Comparison of ENCODE assay signal across 13 cellular contexts in genomic region chr6:75611011-75611701, GRCh38. TPM values are rescaled to one million over a fixed set of nuclear protein-coding genes. Genes with fewer than 3 reads are reported as not detected.
DNase-seq lines count a peak whose midpoint lies in the region; ATAC-seq lines count a peak whose summit lies in the region.
"Had no signal": no experiment of that assay in that cellular context is flagged by ENCODE, and none has a peak within 500 bp of the region (broad histone marks: within the 10 kb centered on the region; RNA-seq: fewer than 3 reads in every experiment).

No MANE protein-coding gene starts in this region.

- no peak for ATAC-seq in activated T-cell treated with anti-CD3 and anti-CD28 coated beads, Interleukin-2, amount 50 U/mL, for 72 hours (replicated peaks in 1 of 2)
- ATAC-seq in T-helper 17 cell (no peak), GM19351 (IDR thresholded peaks at IDR 0.05; ENCODE audit: unreplicated experiment) (no peak), HG02610 (IDR thresholded peaks at IDR 0.05; ENCODE audit: unreplicated experiment) (no peak)
- no peak for ATAC-seq in stimulated activated naive CD8-positive, alpha-beta T cell treated with anti-CD3 and anti-CD28 coated beads, Interleukin-15, amount 100 ng/mL, for 72 hours

- no peaks in the 10 kb centered on the region for H3K9me3 Mint-ChIP-seq in activated T-cell treated with anti-CD3 and anti-CD28 coated beads, Interleukin-2, amount 50 U/mL, for 72 hours
- H3K9me3 Mint-ChIP-seq in stimulated activated naive CD8-positive, alpha-beta T cell treated with anti-CD3 and anti-CD28 coated beads, Interleukin-15, amount 100 ng/mL, for 72 hours, result no peaks in the 10 kb centered on the region

- no peaks in the 10 kb centered on the region for H3K27me3 Mint-ChIP-seq in activated T-cell treated with anti-CD3 and anti-CD28 coated beads, Interleukin-2, amount 50 U/mL, for 72 hours (ENCODE audit: low read depth)
- no peaks in the 10 kb centered on the region for H3K27me3 Mint-ChIP-seq in T-helper 17 cell
- H3K27me3 Mint-ChIP-seq in stimulated activated naive CD8-positive, alpha-beta T cell treated with anti-CD3 and anti-CD28 coated beads, Interleukin-15, amount 100 ng/mL, for 72 hours, result no peaks in the 10 kb centered on the region

- H3K27ac Mint-ChIP-seq in activated T-cell treated with anti-CD3 and anti-CD28 coated beads, Interleukin-2, amount 50 U/mL, for 72 hours, result peak overlapping the region; percentile 44
- peak overlapping the region; percentile 85 for H3K27ac Mint-ChIP-seq in T-helper 17 cell
- H3K27ac Mint-ChIP-seq in stimulated activated naive CD8-positive, alpha-beta T cell treated with anti-CD3 and anti-CD28 coated beads, Interleukin-15, amount 100 ng/mL, for 72 hours, result no peak overlapping the region

- peak overlapping the region; percentile 65 to 82 for H3K4me3 Mint-ChIP-seq in activated T-cell treated with anti-CD3 and anti-CD28 coated beads, Interleukin-2, amount 50 U/mL, for 72 hours
- H3K4me3 Mint-ChIP-seq in T-helper 17 cell, result peak overlapping the region; percentile 52
- peak overlapping the region; percentile 30 to 73 for H3K4me3 Mint-ChIP-seq in stimulated activated naive CD8-positive, alpha-beta T cell treated with anti-CD3 and anti-CD28 coated beads, Interleukin-15, amount 100 ng/mL, for 72 hours

- no peak for DNase-seq in activated T-cell treated with anti-CD3 and anti-CD28 coated beads, Interleukin-2, amount 50 U/mL, for 72 hours
- no peak for DNase-seq in activated T-cell treated with anti-CD3 and anti-CD28 coated beads, Interleukin-2, amount 50 U/mL, for 48 hours
- DNase-seq in T-helper 17 cell (no peak), fibroblast of peridontal ligament (ENCODE audit: extremely low read depth) (peak; percentile 45), dedifferentiated amniotic fluid mesenchymal stem cell (ENCODE audit: extremely low spot score) (no peak)
- DNase-seq in stimulated activated naive CD8-positive, alpha-beta T cell treated with anti-CD3 and anti-CD28 coated beads, Interleukin-15, amount 100 ng/mL, for 72 hours, result no peak
- DNase-seq: activated CD4-positive, CD25-positive, alpha-beta regulatory T cell treated with anti-CD3 and anti-CD28 coated beads, Interleukin-2, amount 50 U/mL, for 72 hours; dermis blood vessel endothelial cell; glutamatergic neuron; left ventricle myocardium superior; NCI-H2029 had no signal

- no peaks in the 10 kb centered on the region for H3K9me3 ChIP-seq in T-helper 17 cell (ENCODE audit: control insufficient read depth, low read length, poor library complexity, severe bottlenecking)

- H3K36me3 Mint-ChIP-seq in activated T-cell treated with anti-CD3 and anti-CD28 coated beads, Interleukin-2, amount 50 U/mL, for 72 hours (ENCODE audit: insufficient read depth in 2 of 2), result peaks cover 0 to 8% of the 10 kb centered on the region in 2 donors
- H3K36me3 Mint-ChIP-seq in T-helper 17 cell (ENCODE audit: low read depth), result no peaks in the 10 kb centered on the region

- H3K4me1 Mint-ChIP-seq in activated T-cell treated with anti-CD3 and anti-CD28 coated beads, Interleukin-2, amount 50 U/mL, for 72 hours (ENCODE audit: low read depth), result peaks cover 98% of the 10 kb centered on the region
- peaks cover 62% of the 10 kb centered on the region for H3K4me1 Mint-ChIP-seq in T-helper 17 cell
- peaks cover 98% of the 10 kb centered on the region for H3K4me1 Mint-ChIP-seq in stimulated activated naive CD8-positive, alpha-beta T cell treated with anti-CD3 and anti-CD28 coated beads, Interleukin-15, amount 100 ng/mL, for 72 hours

RNA-seq across cellular contexts. Expression of gene SENP6, which starts 9.5 kb away (rescaled TPM):
- total RNA-seq in activated T-cell treated with anti-CD3 and anti-CD28 coated beads, Interleukin-2, amount 50 U/mL, for 72 hours, result 10 to 100 TPM; 99.4 to 99.7 TPM
- 100 to 1,000 TPM in 1 of 2 donors, 10 to 100 TPM in 1; 95.3 to 103 TPM for total RNA-seq in T-helper 17 cell

Comparison
In these comparisons a context has a peak if more than half of its experiments do, and no peak if none do; other contexts are left out.
1. H3K27ac Mint-ChIP-seq: peak in activated T-cell treated with anti-CD3 and anti-CD28 coated beads, Interleukin-2, amount 50 U/mL, for 72 hours (single experiment) and T-helper 17 cell (single experiment); none in stimulated activated naive CD8-positive, alpha-beta T cell treated with anti-CD3 and anti-CD28 coated beads, Interleukin-15, amount 100 ng/mL, for 72 hours (0 of 2).
2. Peak in every context shown above with its lines, with median percentiles within 50 percentile points of each other: H3K4me3 Mint-ChIP-seq.